ENCODE assay signal across 8 cellular contexts in genomic region chr12:93025145-93026103, GRCh38.
DNase-seq lines count a peak whose midpoint lies in the region; ATAC-seq and TF ChIP-seq lines count a peak whose summit lies in the region.

No MANE protein-coding gene starts in this region.

- H3K4me3 ChIP-seq in SK-N-MC = no peak overlapping the region

- H3K36me3 ChIP-seq in SK-N-MC (ENCODE audit: insufficient read depth, low read length) = no peaks in the 10 kb centered on the region

- peaks cover 1% of the 10 kb centered on the region for H3K9me3 Mint-ChIP-seq in glutamatergic neuron (ENCODE audit: unreplicated experiment)

- no peak overlapping the region; the same call in 1 of the 2 replicates for H3K27ac ChIP-seq in C4-2B
- no peak overlapping the region for H3K27ac ChIP-seq in SK-N-MC

- no peak overlapping the region for H3K4me3 Mint-ChIP-seq in glutamatergic neuron (ENCODE audit: unreplicated experiment)

- ATAC-seq in GM18873 (IDR thresholded peaks at IDR 0.05; ENCODE audit: low FRiP score, unreplicated experiment) = peak; percentile 55

- TF ChIP-seq CTCF in C4-2B (conservative IDR thresholded peaks at IDR 0.05) = peak; percentile 73
- TF ChIP-seq CTCF in glutamatergic neuron (IDR thresholded peaks at IDR 0.05; ENCODE audit: partially characterized antibody, unreplicated experiment) = peak; percentile 8

- peak; percentile 60 for DNase-seq in KBM-7
- DNase-seq in SK-N-MC (ENCODE audit: low read depth, low spot score) = peak; percentile 18
- no peak for DNase-seq in glutamatergic neuron
- DNase-seq in stromal cell of bone marrow (ENCODE audit: low read depth) = peak; percentile 50
- DNase-seq in SKM-1 treated with dmso at 0.1 percent for 144 hours (lab: John Stamatoyannopoulos, UW; ENCODE audit: unreplicated experiment) = no peak
- DNase-seq in stimulated activated naive CD4-positive, alpha-beta T cell treated with Interleukin-2 at 50 U/mL for 16 hours (lab: John Stamatoyannopoulos, UW) = no peak

- no peaks in the 10 kb centered on the region for H3K27me3 Mint-ChIP-seq in glutamatergic neuron (ENCODE audit: unreplicated experiment)

- no peaks in the 10 kb centered on the region for H3K36me3 Mint-ChIP-seq in glutamatergic neuron (ENCODE audit: unreplicated experiment)

- in situ Hi-C loops in KBM-7 (cut with MboI; ENCODE audit: low pct_unique_long_range_greater_than_20kb, low sequenced_read_pairs) = no loop called here

- H3K9me3 ChIP-seq in SK-N-MC (ENCODE audit: low read depth, low read length) = no peaks in the 10 kb centered on the region

- no peak overlapping the region for H3K27ac Mint-ChIP-seq in glutamatergic neuron (ENCODE audit: unreplicated experiment)

- H3K9ac ChIP-seq in SK-N-MC (ENCODE audit: insufficient read length) = no peak overlapping the region

- peaks cover 8% of the 10 kb centered on the region for H3K4me1 Mint-ChIP-seq in glutamatergic neuron (ENCODE audit: low read depth, unreplicated experiment)

Comparison
In these comparisons a context has a peak if more than half of its experiments do, and no peak if none do; other contexts are left out.
1. DNase-seq: peak in KBM-7 (single experiment), SK-N-MC (single experiment) and stromal cell of bone marrow (single experiment); none in glutamatergic neuron (single experiment), SKM-1 treated with dmso at 0.1 percent for 144 hours (single experiment) and stimulated activated naive CD4-positive, alpha-beta T cell treated with Interleukin-2 at 50 U/mL for 16 hours (single experiment).